ENCODE assay signal across 8 cellular contexts in genomic region chr17:77318491-77319210, GRCh38.
A peak's percentile ranks its signal among the peaks of the same experiment; 100 is the strongest.
DNase-seq lines count a peak whose midpoint lies in the region; ATAC-seq and TF ChIP-seq lines count a peak whose summit lies in the region.

No MANE protein-coding gene starts in this region.

- H3K9me3 ChIP-seq in heart left ventricle (no peaks in the 10 kb centered on the region), lower lobe of right lung (no peaks in the 10 kb centered on the region), aorta (ENCODE audit: control insufficient read depth, low read length) (no peaks in the 10 kb centered on the region)

- H3K4me1 ChIP-seq in heart left ventricle (peaks cover 6 to 73% (median 41%) of the 10 kb centered on the region in 12 donors), lower lobe of right lung (peaks cover 68% of the 10 kb centered on the region), aorta (ENCODE audit: control insufficient read depth in 1 of 2, insufficient read depth in 2 of 2, low read length in 2 of 2) (peaks cover 0 to 2% of the 10 kb centered on the region in 2 donors)

- H3K27ac ChIP-seq in heart left ventricle (peak overlapping the region; percentile 17 to 90 (median 76)), lower lobe of right lung (peak overlapping the region; percentile 93), aorta (ENCODE audit: low read depth in 1 of 2, low read length in 2 of 2) (peak overlapping the region; percentile 2 to 85)

- H3K4me3 ChIP-seq in heart left ventricle: peak overlapping the region in 9 of 12 donors; percentile 44 to 59 (median 56)
- peak overlapping the region; percentile 62 for H3K4me3 ChIP-seq in astrocyte of the spinal cord (ENCODE audit: low read depth, low read length)
- peak overlapping the region; percentile 61 for H3K4me3 ChIP-seq in lower lobe of right lung
- H3K4me3 ChIP-seq in aorta (ENCODE audit: low read length in 2 of 2): no peak overlapping the region

- ATAC-seq in heart left ventricle: no peak
- no peak for ATAC-seq in Right ventricle myocardium inferior
- ATAC-seq in lower lobe of right lung: peak in 1 of 2 donors; percentile 8
- ATAC-seq in aorta (ENCODE audit: low FRiP score): no peak
- ATAC-seq in HG03095 (IDR thresholded peaks at IDR 0.05; ENCODE audit: unreplicated experiment): no peak

- H3K36me3 ChIP-seq in heart left ventricle (no peaks in the 10 kb centered on the region), lower lobe of right lung (no peaks in the 10 kb centered on the region), aorta (ENCODE audit: control insufficient read depth in 1 of 2, insufficient read depth in 2 of 2, low read length in 1 of 2) (no peaks in the 10 kb centered on the region)

- TF ChIP-seq CTCF in heart left ventricle (IDR thresholded peaks at IDR 0.05) (no peak), astrocyte of the spinal cord (IDR thresholded peaks at IDR 0.05; ENCODE audit: low read depth, low read length) (no peak), lower lobe of right lung (IDR thresholded peaks at IDR 0.05) (no peak)

- WGBS in heart left ventricle, 4 donors: 69 to 83% (median 72%) methylated on average over 12 to 14 of the region's 14 CpGs
- WGBS in aorta, 2 donors: 44 to 47% methylated on average over 14 of the region's 14 CpGs

- in situ Hi-C loops in astrocyte of the spinal cord (cut with HindIII; ENCODE audit: low sequenced_read_pairs): no loop called here

- H3K27me3 ChIP-seq in heart left ventricle: no peaks in the 10 kb centered on the region
- no peaks in the 10 kb centered on the region for H3K27me3 ChIP-seq in lower lobe of right lung (ENCODE audit: low read depth)
- no peaks in the 10 kb centered on the region for H3K27me3 ChIP-seq in aorta (ENCODE audit: control insufficient read depth in 1 of 2, insufficient read depth in 2 of 2, low read length in 1 of 2)

- TF ChIP-seq POLR2A in heart left ventricle (IDR thresholded peaks at IDR 0.05): no peak

- intact Hi-C loops in heart left ventricle (cut with DNase I): no loop called here
- intact Hi-C loops in Right ventricle myocardium inferior (cut with DNase I): no loop called here
- intact Hi-C loops in lower lobe of right lung (cut with DNase I): no loop called here
- intact Hi-C loops in aorta (cut with DNase I): no loop called here

- DNase-seq in heart left ventricle (peak in 2 of 5 donors; percentile 49 to 64), Right ventricle myocardium inferior (ENCODE audit: missing footprints) (no peak), astrocyte of the spinal cord (ENCODE audit: low read depth, low spot score) (no peak), lower lobe of right lung (peak; percentile 66), aorta (peak; percentile 53 to 79), NCI-H345 (lab: John Stamatoyannopoulos, UW) (no peak), NCI-H748 (lab: John Stamatoyannopoulos, UW; ENCODE audit: unreplicated experiment) (no peak)

Comparison
In these comparisons a context has a peak if more than half of its experiments do, and no peak if none do; other contexts are left out.
1. DNase-seq: peak in lower lobe of right lung (single experiment) and aorta (2 of 2); none in Right ventricle myocardium inferior (single experiment), astrocyte of the spinal cord (single experiment), NCI-H345 (single experiment) and NCI-H748 (single experiment).
2. H3K4me3 ChIP-seq: peak in heart left ventricle (9 of 12), astrocyte of the spinal cord (single experiment) and lower lobe of right lung (single experiment); none in aorta (0 of 2).
3. Peak in every context shown above with its lines, with median percentiles within 50 percentile points of each other: H3K27ac ChIP-seq.